In genomic region chr5:177086918-177087706, GRCh38 we compare ENCODE assay signal across 1 cellular context.
A peak's percentile ranks its signal among the peaks of the same experiment; 100 is the strongest.
TF ChIP-seq lines count a peak whose summit lies in the region.

No MANE protein-coding gene starts in this region.

TF ChIP-seq in HepG2, 621 proteins besides CTCF, POLR2A, EP300 and RAD21 (continued from another document and continues in another):
- peak; percentile 100 for TF ChIP-seq ZNF281 (CRISPR knock-in tag; IDR thresholded peaks at IDR 0.05; ENCODE audit: borderline replicate concordance)
- no peak; the same call in 1 of the 2 replicates for TF ChIP-seq SMC3 (IDR thresholded peaks at IDR 0.05; ENCODE audit: low read length)
- peak; percentile 96 for TF ChIP-seq MED8 (CRISPR knock-in tag; IDR thresholded peaks at IDR 0.05; ENCODE audit: insufficient replicate concordance)
- TF ChIP-seq LCORL (IDR thresholded peaks at IDR 0.05): no peak
- TF ChIP-seq LCORL (CRISPR knock-in tag; IDR thresholded peaks at IDR 0.05): peak; percentile 91
- TF ChIP-seq TERF1 (CRISPR knock-in tag; IDR thresholded peaks at IDR 0.05): 0 out of 2 replicates have a peak, but pooled peaks have one; percentile 5
- peak; percentile 20; the same call in 1 of the 2 replicates for TF ChIP-seq JUNB (CRISPR knock-in tag; IDR thresholded peaks at IDR 0.05; ENCODE audit: borderline replicate concordance)
- peak; percentile 49 for TF ChIP-seq ZNF790 (CRISPR knock-in tag; IDR thresholded peaks at IDR 0.05; ENCODE audit: borderline replicate concordance)
- TF ChIP-seq ZNF614 (CRISPR knock-in tag; IDR thresholded peaks at IDR 0.05; ENCODE audit: borderline replicate concordance): peak; percentile 83; the same call in 1 of the 2 replicates
- TF ChIP-seq PRDM4 (CRISPR knock-in tag; IDR thresholded peaks at IDR 0.05; ENCODE audit: borderline replicate concordance): no peak
- TF ChIP-seq TRIM24 (CRISPR knock-in tag; IDR thresholded peaks at IDR 0.05): peak; percentile 54; the same call in 1 of the 2 replicates
- TF ChIP-seq USF2 (IDR thresholded peaks at IDR 0.05; ENCODE audit: low read depth, low read length): no peak
- TF ChIP-seq USF2 (CRISPR knock-in tag; IDR thresholded peaks at IDR 0.05; ENCODE audit: borderline replicate concordance): no peak; the same call in 1 of the 2 replicates
- TF ChIP-seq ZNF513 (CRISPR knock-in tag; conservative IDR thresholded peaks at IDR 0.05): 0 out of 2 replicates have a peak, but pooled peaks have one; percentile 25
- TF ChIP-seq EHMT2 (IDR thresholded peaks at IDR 0.05; ENCODE audit: borderline replicate concordance, low read depth, low read length): no peak
- TF ChIP-seq PRDM15 (CRISPR knock-in tag; IDR thresholded peaks at IDR 0.05): peak; percentile 60
- peak; percentile 62; the same call in 1 of the 2 replicates for TF ChIP-seq EEA1 (CRISPR knock-in tag; IDR thresholded peaks at IDR 0.05; ENCODE audit: borderline replicate concordance)
- peak; percentile 65; the same call in 1 of the 2 replicates for TF ChIP-seq ZBTB25 (CRISPR knock-in tag; IDR thresholded peaks at IDR 0.05)
- peak; percentile 96 for TF ChIP-seq ZNF670 (CRISPR knock-in tag; IDR thresholded peaks at IDR 0.05; ENCODE audit: borderline replicate concordance)
- no peak for TF ChIP-seq ZNF44 (CRISPR knock-in tag; IDR thresholded peaks at IDR 0.05)
- peak; percentile 82 for TF ChIP-seq ATF7-NPFF (CRISPR knock-in tag; IDR thresholded peaks at IDR 0.05; ENCODE audit: low read depth)
- TF ChIP-seq ZNF616 (CRISPR knock-in tag; IDR thresholded peaks at IDR 0.05; ENCODE audit: low read depth): peak; percentile 69; the same call in 1 of the 2 replicates
- TF ChIP-seq ZNF784 (CRISPR knock-in tag; IDR thresholded peaks at IDR 0.05; ENCODE audit: borderline replicate concordance): 0 out of 2 replicates have a peak, but pooled peaks have one; percentile 84
- 0 out of 2 replicates have a peak, but pooled peaks have one; percentile 19 for TF ChIP-seq ZBTB10 (CRISPR knock-in tag; IDR thresholded peaks at IDR 0.05; ENCODE audit: borderline replicate concordance)
- 0 out of 2 replicates have a peak, but pooled peaks have one; percentile 35 for TF ChIP-seq ZNF839 (CRISPR knock-in tag; IDR thresholded peaks at IDR 0.05; ENCODE audit: borderline replicate concordance)
- TF ChIP-seq ZNF468 (CRISPR knock-in tag; IDR thresholded peaks at IDR 0.05): no peak
- no peak for TF ChIP-seq IRX3 (CRISPR knock-in tag; IDR thresholded peaks at IDR 0.05; ENCODE audit: borderline replicate concordance, low read depth)
- TF ChIP-seq ZBTB7B (CRISPR knock-in tag; IDR thresholded peaks at IDR 0.05): peak; percentile 74; the same call in 1 of the 2 replicates
- peak; percentile 88 for TF ChIP-seq ZNF564 (CRISPR knock-in tag; IDR thresholded peaks at IDR 0.05)
- TF ChIP-seq NFE2L1 (CRISPR knock-in tag; IDR thresholded peaks at IDR 0.05; ENCODE audit: borderline replicate concordance): no peak
- TF ChIP-seq ZNF691 (CRISPR knock-in tag; IDR thresholded peaks at IDR 0.05; ENCODE audit: borderline replicate concordance, low read depth): peak; percentile 68
- TF ChIP-seq ZNF766 (CRISPR knock-in tag; IDR thresholded peaks at IDR 0.05; ENCODE audit: borderline replicate concordance): peak; percentile 67; the same call in 1 of the 2 replicates
- TF ChIP-seq SRF (IDR thresholded peaks at IDR 0.05; ENCODE audit: low read depth, low read length): no peak
- TF ChIP-seq SCMH1 (CRISPR knock-in tag; IDR thresholded peaks at IDR 0.05; ENCODE audit: borderline replicate concordance): no peak
- TF ChIP-seq ATAD3A (CRISPR knock-in tag; IDR thresholded peaks at IDR 0.05): no peak
- TF ChIP-seq BRCA1 (CRISPR knock-in tag; IDR thresholded peaks at IDR 0.05): peak; percentile 58; the same call in 1 of the 2 replicates
- TF ChIP-seq ZNF740 (CRISPR knock-in tag; IDR thresholded peaks at IDR 0.05): peak; percentile 83
